ENCODE assay signal across 12 cellular contexts in genomic region chr11:133830931-133831907, GRCh38. TPM values are rescaled to one million over a fixed set of nuclear protein-coding genes. Genes with fewer than 3 reads are reported as not detected.
A peak's percentile ranks its signal among the peaks of the same experiment; 100 is the strongest.
DNase-seq lines count a peak whose midpoint lies in the region; TF ChIP-seq lines count a peak whose summit lies in the region.
"Had no signal": no experiment of that assay in that cellular context is flagged by ENCODE, and none has a peak within 500 bp of the region (broad histone marks: within the 10 kb centered on the region; RNA-seq: fewer than 3 reads in every experiment).

No MANE protein-coding gene starts in this region.

- H3K27ac Mint-ChIP-seq in T-helper 2 cell treated with Interferon-gamma antibody and Interleukin-4, amounts not matched to agents 5 μg/mL and 100 μg/mL, for 36 hours = no peak overlapping the region
- H3K27ac Mint-ChIP-seq: CD4-positive, CD25-positive, alpha-beta regulatory T cell; natural killer cell had no signal

- TF ChIP-seq CTCF in GM12865 (IDR thresholded peaks at IDR 0.05; ENCODE audit: insufficient read depth, low read depth, low read length, missing control alignments) (peak; percentile 44), OCI-LY7 (conservative IDR thresholded peaks at IDR 0.05; ENCODE audit: low read length) (peak; percentile 29; the same call in 1 of the 2 replicates)

- H3K9me3 ChIP-seq in OCI-LY7 (ENCODE audit: low read length) = no peaks in the 10 kb centered on the region

- no peaks in the 10 kb centered on the region for H4K20me1 ChIP-seq in OCI-LY7 (ENCODE audit: insufficient read depth, low read length)

- no peak overlapping the region for H3K4me3 Mint-ChIP-seq in T-helper 2 cell treated with Interferon-gamma antibody and Interleukin-4, amounts not matched to agents 5 μg/mL and 100 μg/mL, for 36 hours
- H3K4me3 Mint-ChIP-seq: natural killer cell had no signal

- no peaks in the 10 kb centered on the region for H3K36me3 ChIP-seq in OCI-LY7 (ENCODE audit: insufficient read depth, low read length)

- no TSS peak for BruUV-seq in OCI-LY7 (replicated peaks; lab: Mats Ljungman, UMichigan)

- DNase-seq in D341Med (ENCODE audit: low spot score) = peak; percentile 77
- DNase-seq in GM12865 (ENCODE audit: low read depth) = no peak
- DNase-seq in OCI-LY7 (ENCODE audit: low spot score) = no peak
- peak; percentile 60 for DNase-seq in islet precursor cell
- DNase-seq in erythroblast (lab: John Stamatoyannopoulos, UW) = no peak
- DNase-seq in activated CD4-positive, alpha-beta T cell treated with anti-CD3 and anti-CD28 coated beads, Interleukin-2, amount 50 U/mL, for 48 hours = no peak
- DNase-seq in T-helper 2 cell treated with Interferon-gamma antibody and Interleukin-4, amounts not matched to agents 5 μg/mL and 100 μg/mL, for 36 hours (ENCODE audit: low spot score) = no peak
- no peak for DNase-seq in DMS114 treated with DMSO at 0.1 percent for 48 hours (lab: John Stamatoyannopoulos, UW; ENCODE audit: unreplicated experiment)
- DNase-seq: CD4-positive, CD25-positive, alpha-beta regulatory T cell; natural killer cell; OCI-M1; T1000 had no signal

- H3K27me3 Mint-ChIP-seq in T-helper 2 cell treated with Interferon-gamma antibody and Interleukin-4, amounts not matched to agents 5 μg/mL and 100 μg/mL, for 36 hours (ENCODE audit: low read depth) = no peaks in the 10 kb centered on the region
- H3K27me3 Mint-ChIP-seq: CD4-positive, CD25-positive, alpha-beta regulatory T cell had no signal

- H3K4me1 Mint-ChIP-seq in T-helper 2 cell treated with Interferon-gamma antibody and Interleukin-4, amounts not matched to agents 5 μg/mL and 100 μg/mL, for 36 hours (ENCODE audit: low read depth) = peaks cover 7% of the 10 kb centered on the region

- CTCF ChIA-PET in OCI-LY7 (lab: Charles Lee; ENCODE audit: unreplicated experiment) = no interaction called here

- no peaks in the 10 kb centered on the region for H3K9me3 Mint-ChIP-seq in T-helper 2 cell treated with Interferon-gamma antibody and Interleukin-4, amounts not matched to agents 5 μg/mL and 100 μg/mL, for 36 hours
- H3K9me3 Mint-ChIP-seq: CD4-positive, CD25-positive, alpha-beta regulatory T cell; natural killer cell had no signal

- intact Hi-C loops in OCI-LY7 (cut with micrococcal nuclease; ENCODE audit: unreplicated experiment) = no loop called here

- H3K79me2 ChIP-seq in OCI-LY7 (ENCODE audit: insufficient read depth, low read depth, low read length) = no peaks in the 10 kb centered on the region

- H3K4me2 ChIP-seq in OCI-LY7 (ENCODE audit: low read length) = no peak overlapping the region

- H3K4me3 ChIP-seq in GM12865 (ENCODE audit: low read depth, low read length) = no peak overlapping the region
- no peak overlapping the region for H3K4me3 ChIP-seq in OCI-LY7 (ENCODE audit: low read depth, low read length, poor library complexity, severe bottlenecking)

- H3K9me2 ChIP-seq in OCI-LY7 (ENCODE audit: insufficient read depth, low read length) = no peaks in the 10 kb centered on the region

- no peaks in the 10 kb centered on the region for H3K36me3 Mint-ChIP-seq in T-helper 2 cell treated with Interferon-gamma antibody and Interleukin-4, amounts not matched to agents 5 μg/mL and 100 μg/mL, for 36 hours (ENCODE audit: low read depth)
- H3K36me3 Mint-ChIP-seq: CD4-positive, CD25-positive, alpha-beta regulatory T cell; natural killer cell had no signal

- H3K27ac ChIP-seq in OCI-LY7 (ENCODE audit: low read depth, low read length, poor library complexity, severe bottlenecking) = no peak overlapping the region

- no peak for TF ChIP-seq POLR2A in erythroblast (IDR thresholded peaks at IDR 0.05; ENCODE audit: low read length)

- no peaks in the 10 kb centered on the region for H3K4me1 ChIP-seq in OCI-LY7 (ENCODE audit: insufficient read depth, low read length, poor library complexity, severe bottlenecking)

- no peak overlapping the region for H2AFZ ChIP-seq in OCI-LY7 (ENCODE audit: low read length)

- POLR2A ChIA-PET in OCI-LY7 (lab: Charles Lee) = no interaction called here

RNA-seq across cellular contexts. Expression of gene SPATA19, which starts 14.1 kb away (rescaled TPM):
- total RNA-seq in OCI-LY7 (2014; rRNA removed; shearing (Covaris generic)) = not detected in 2 replicates
- not detected in 2 replicates for total RNA-seq in OCI-LY7 (2022)
- total RNA-seq: CD4-positive, CD25-positive, alpha-beta regulatory T cell; natural killer cell had no signal

Comparison
In these comparisons a context has a peak if more than half of its experiments do, and no peak if none do; other contexts are left out.
1. DNase-seq: peak in D341Med (single experiment) and islet precursor cell (single experiment); none in GM12865 (single experiment), OCI-LY7 (single experiment), erythroblast (0 of 2), activated CD4-positive, alpha-beta T cell treated with anti-CD3 and anti-CD28 coated beads, Interleukin-2, amount 50 U/mL, for 48 hours (0 of 2), T-helper 2 cell treated with Interferon-gamma antibody and Interleukin-4, amounts not matched to agents 5 μg/mL and 100 μg/mL, for 36 hours (single experiment) and DMS114 treated with DMSO at 0.1 percent for 48 hours (single experiment).